Comparison of ENCODE assay signal across 1 cellular context in genomic region chr17:45148183-45149036, GRCh38.
A peak's percentile ranks its signal among the peaks of the same experiment; 100 is the strongest.
TF ChIP-seq lines count a peak whose summit lies in the region.

Gene HEXIM1 (plus strand): TSS chr17:45148475. CDS start chr17:45149191, 716 bp downstream.

TF ChIP-seq in HEK293, 187 proteins besides CTCF, POLR2A, EP300 and RAD21 (continued from another document and continues in another):
- TF ChIP-seq PATZ1 (tag by site-specific recombination; IDR thresholded peaks at IDR 0.05) (peak; percentile 99), ZNF776 (tag by site-specific recombination; IDR thresholded peaks at IDR 0.05; ENCODE audit: borderline replicate concordance) (no peak; the same call in 1 of the 2 replicates), SETDB1 (IDR thresholded peaks at IDR 0.05; ENCODE audit: insufficient read length, low read length) (no peak), ZNF19 (tag by site-specific recombination; IDR thresholded peaks at IDR 0.05; ENCODE audit: low read depth) (no peak), KLF8 (tag by site-specific recombination; IDR thresholded peaks at IDR 0.05) (peak; percentile 99), INSM2 (tag by site-specific recombination; IDR thresholded peaks at IDR 0.05) (peak; percentile 97), ZNF488 (tag by site-specific recombination; IDR thresholded peaks at IDR 0.05) (peak; percentile 46; the same call in 1 of the 2 replicates), ZNF121 (tag by site-specific recombination; IDR thresholded peaks at IDR 0.05) (peak; percentile 91), ZNF324 (tag by site-specific recombination; IDR thresholded peaks at IDR 0.05) (peak; percentile 99), ZNF266 (tag by site-specific recombination; IDR thresholded peaks at IDR 0.05; ENCODE audit: low read depth) (peak; percentile 23; the same call in 1 of the 2 replicates), ZNF830 (tag by site-specific recombination; IDR thresholded peaks at IDR 0.05; ENCODE audit: low read depth) (no peak), ZNF571 (tag by site-specific recombination; IDR thresholded peaks at IDR 0.05) (no peak), ZNF426 (tag by site-specific recombination; IDR thresholded peaks at IDR 0.05) (no peak), ZNF473 (tag by site-specific recombination; IDR thresholded peaks at IDR 0.05) (no peak), ZSCAN16 (tag by site-specific recombination; IDR thresholded peaks at IDR 0.05) (peak; percentile 88), ZBTB49 (tag by site-specific recombination; IDR thresholded peaks at IDR 0.05; ENCODE audit: low read depth) (no peak; the same call in 1 of the 2 replicates), ZNF433 (tag by site-specific recombination; IDR thresholded peaks at IDR 0.05; ENCODE audit: low read depth) (0 out of 2 replicates have a peak, but pooled peaks have one; percentile 19), ZFP41 (tag by site-specific recombination; IDR thresholded peaks at IDR 0.05; ENCODE audit: borderline replicate concordance) (peak; percentile 99), ZNF548 (tag by site-specific recombination; IDR thresholded peaks at IDR 0.05) (0 out of 2 replicates have a peak, but pooled peaks have one; percentile 42), ZNF280C (tag by site-specific recombination; IDR thresholded peaks at IDR 0.05) (no peak), ZNF626 (tag by site-specific recombination; IDR thresholded peaks at IDR 0.05) (no peak), ZNF274 (IDR thresholded peaks at IDR 0.05; ENCODE audit: low read length) (no peak), ZNF274 (tag by site-specific recombination; IDR thresholded peaks at IDR 0.05; ENCODE audit: borderline replicate concordance) (no peak; the same call in 1 of the 2 replicates), ZBTB20 (tag by site-specific recombination; IDR thresholded peaks at IDR 0.05) (peak; percentile 67; the same call in 1 of the 2 replicates), ZNF394 (tag by site-specific recombination; IDR thresholded peaks at IDR 0.05; ENCODE audit: borderline replicate concordance) (peak; percentile 96), ZFP69B (tag by site-specific recombination; IDR thresholded peaks at IDR 0.05) (peak; percentile 93), ZNF292 (tag by site-specific recombination; IDR thresholded peaks at IDR 0.05; ENCODE audit: borderline replicate concordance, low read depth) (no peak), ZNF677 (tag by site-specific recombination; IDR thresholded peaks at IDR 0.05) (0 out of 2 replicates have a peak, but pooled peaks have one; percentile 28), ZNF175 (tag by site-specific recombination; IDR thresholded peaks at IDR 0.05) (no peak), ZNF792 (tag by site-specific recombination; IDR thresholded peaks at IDR 0.05) (peak; percentile 95), ZNF449 (tag by site-specific recombination; IDR thresholded peaks at IDR 0.05) (peak; percentile 45), ZNF311 (tag by site-specific recombination; IDR thresholded peaks at IDR 0.05; ENCODE audit: borderline replicate concordance) (no peak), ZNF580 (tag by site-specific recombination; IDR thresholded peaks at IDR 0.05) (peak; percentile 97), ZEB2 (tag by site-specific recombination; IDR thresholded peaks at IDR 0.05) (peak; percentile 99), ZBTB8A (tag by site-specific recombination; IDR thresholded peaks at IDR 0.05) (peak; percentile 76), ZNF837 (tag by site-specific recombination; IDR thresholded peaks at IDR 0.05) (peak; percentile 97), ZNF148 (tag by site-specific recombination; IDR thresholded peaks at IDR 0.05; ENCODE audit: borderline replicate concordance) (peak; percentile 98), ZNF404 (tag by site-specific recombination; IDR thresholded peaks at IDR 0.05) (peak; percentile 13; the same call in 1 of the 2 replicates), TCF7L2 (IDR thresholded peaks at IDR 0.05; ENCODE audit: borderline replicate concordance, low read depth, low read length) (no peak), ZNF211 (tag by site-specific recombination; IDR thresholded peaks at IDR 0.05; ENCODE audit: low read depth) (no peak), GLIS1 (tag by site-specific recombination; IDR thresholded peaks at IDR 0.05) (peak; percentile 65), PBX3 (CRISPR knock-in tag; IDR thresholded peaks at IDR 0.05) (peak; percentile 63; the same call in 1 of the 2 replicates), TSHZ1 (tag by site-specific recombination; IDR thresholded peaks at IDR 0.05; ENCODE audit: borderline replicate concordance) (peak; percentile 95), ZNF600 (tag by site-specific recombination; IDR thresholded peaks at IDR 0.05) (peak; percentile 99), ZNF561 (tag by site-specific recombination; IDR thresholded peaks at IDR 0.05; ENCODE audit: borderline replicate concordance) (peak; percentile 91)
